ENCODE assay signal across 8 cellular contexts in genomic region chr10:77036993-77037734, GRCh38.
DNase-seq lines count a peak whose midpoint lies in the region; ATAC-seq and TF ChIP-seq lines count a peak whose summit lies in the region.

No MANE protein-coding gene starts in this region.

- ATAC-seq in gastrocnemius medialis (no peak), GM21390 (IDR thresholded peaks at IDR 0.05; ENCODE audit: unreplicated experiment) (no peak)

- DNase-seq in NCI-H510A treated with DMSO at 0.1 percent for 48 hours (lab: John Stamatoyannopoulos, UW): peak; percentile 14
- no peak for DNase-seq in NCI-H510A (lab: John Stamatoyannopoulos, UW)
- peak; percentile 75 for DNase-seq in NCI-H1436 (lab: John Stamatoyannopoulos, UW)
- DNase-seq in dermis microvascular lymphatic vessel endothelial cell (ENCODE audit: low read depth in 2 of 2): peak; percentile 3 to 30
- no peak for DNase-seq in gastrocnemius medialis
- no peak for DNase-seq in NCI-H226
- DNase-seq in putamen (ENCODE audit: low spot score): no peak

- intact Hi-C loops in gastrocnemius medialis (cut with DNase I; ENCODE audit: low total_unique reads): no loop called here

- no peak for TF ChIP-seq POLR2A in gastrocnemius medialis (IDR thresholded peaks at IDR 0.05)

- in situ Hi-C loops in gastrocnemius medialis (cut with MboI; ENCODE audit: low sequenced_read_pairs in 4 of 4): no loop called here

- no peaks in the 10 kb centered on the region for H3K4me1 ChIP-seq in gastrocnemius medialis

- no peak overlapping the region for H3K4me3 ChIP-seq in gastrocnemius medialis

- peaks cover 0 to 7% of the 10 kb centered on the region in 2 donors for H3K36me3 ChIP-seq in gastrocnemius medialis

- no peak overlapping the region for H3K27ac ChIP-seq in gastrocnemius medialis

- no peaks in the 10 kb centered on the region for H3K27me3 ChIP-seq in gastrocnemius medialis

- H3K9me3 ChIP-seq in gastrocnemius medialis: no peaks in the 10 kb centered on the region

- peak in 3 of 5 experiments; percentile 12 to 40 (median 37) for TF ChIP-seq CTCF in gastrocnemius medialis (IDR thresholded peaks at IDR 0.05 in 4 of 5, conservative IDR thresholded peaks at IDR 0.05 in 1 of 5)

Comparison
In these comparisons a context has a peak if more than half of its experiments do, and no peak if none do; other contexts are left out.
1. DNase-seq: peak in NCI-H510A treated with DMSO at 0.1 percent for 48 hours (single experiment), NCI-H1436 (single experiment) and dermis microvascular lymphatic vessel endothelial cell (2 of 2); none in NCI-H510A (single experiment), gastrocnemius medialis (0 of 2), NCI-H226 (single experiment) and putamen (single experiment).